In genomic region chr12:48199784-48200198, GRCh38 we compare ENCODE assay signal across 10 cellular contexts. TPM values are rescaled to one million over a fixed set of nuclear protein-coding genes. Genes with fewer than 3 reads are reported as not detected.
DNase-seq lines count a peak whose midpoint lies in the region; ATAC-seq, FAIRE-seq and TF ChIP-seq lines count a peak whose summit lies in the region.
"Had no signal": no experiment of that assay in that cellular context is flagged by ENCODE, and none has a peak within 500 bp of the region (broad histone marks: within the 10 kb centered on the region; RNA-seq: fewer than 3 reads in every experiment).

No MANE protein-coding gene starts in this region.

- ATAC-seq in GM18907 (IDR thresholded peaks at IDR 0.05; ENCODE audit: unreplicated experiment) (no peak), pancreas (no peak)
- ATAC-seq: HCT116 had no signal

- CTCF ChIA-PET in CD8-positive, alpha-beta memory T cell (lab: Charles Lee) = interaction anchor here (0.6 to 3.8 kb wide), 4 partner anchors 11 to 17 kb away, joined by 3 to 39 read pairs (median 13); partner anchors contain the start of gene CCDC184

- H3K4me1 Mint-ChIP-seq in CD8-positive, alpha-beta memory T cell = peaks cover 45 to 65% (median 60%) of the 10 kb centered on the region in 3 donors
- H3K4me1 Mint-ChIP-seq in endodermal cell = peaks cover 16% of the 10 kb centered on the region

- peak overlapping the region; percentile 87 to 93 (median 89) for H3K4me3 Mint-ChIP-seq in CD8-positive, alpha-beta memory T cell
- H3K4me3 Mint-ChIP-seq in endodermal cell = peak overlapping the region; percentile 77

- peaks cover 2 to 6% of the 10 kb centered on the region in 2 donors for H3K27me3 Mint-ChIP-seq in CD8-positive, alpha-beta memory T cell
- H3K27me3 Mint-ChIP-seq in endodermal cell (ENCODE audit: insufficient read depth) = peaks cover 88% of the 10 kb centered on the region

- peaks cover 0 to 35% (median 19%) of the 10 kb centered on the region in 5 donors for H3K9me3 Mint-ChIP-seq in CD8-positive, alpha-beta memory T cell
- H3K9me3 Mint-ChIP-seq in endodermal cell = peaks cover 13% of the 10 kb centered on the region

- TF ChIP-seq EP300 in ovary (IDR thresholded peaks at IDR 0.05) = no peak

- TF ChIP-seq POLR2A in NB4 (IDR thresholded peaks at IDR 0.05; ENCODE audit: extremely low read depth, insufficient read length) (no peak), ovary (IDR thresholded peaks at IDR 0.05) (no peak)

- POLR2A ChIA-PET in CD8-positive, alpha-beta memory T cell (lab: Charles Lee) = interaction anchor here (0.6 to 3.9 kb wide), 3 partner anchors 16 to 149 kb away, joined by 3 to 29 read pairs (median 3); partner anchors contain the start of gene CCDC184

- intact Hi-C loops in ovary (cut with DNase I) (loop anchor here in 2 of 4 donors (10.0 kb wide), 2 partner anchors 145 to 255 kb away; no protein-coding TSS in a partner anchor), pancreas (cut with DNase I) (no loop called here)

- H3K9me3 ChIP-seq in CD8-positive, alpha-beta memory T cell (ENCODE audit: low read length) = no peaks in the 10 kb centered on the region
- no peaks in the 10 kb centered on the region for H3K9me3 ChIP-seq in endodermal cell (ENCODE audit: control insufficient read depth, low read length)
- H3K9me3 ChIP-seq in ovary = no peaks in the 10 kb centered on the region
- no peaks in the 10 kb centered on the region for H3K9me3 ChIP-seq in pancreas

- H3K36me3 ChIP-seq in CD8-positive, alpha-beta memory T cell (ENCODE audit: insufficient read depth, low read length) = no peaks in the 10 kb centered on the region
- H3K36me3 ChIP-seq in endodermal cell (ENCODE audit: control insufficient read depth, insufficient read depth, low read length) (no peaks in the 10 kb centered on the region), ovary (no peaks in the 10 kb centered on the region), pancreas (no peaks in the 10 kb centered on the region)

- H3K4me1 ChIP-seq in CD8-positive, alpha-beta memory T cell (ENCODE audit: insufficient read depth, low read length) = peaks cover 34% of the 10 kb centered on the region
- H3K4me1 ChIP-seq in endodermal cell (ENCODE audit: control insufficient read depth, insufficient read depth, low read length) (no peaks in the 10 kb centered on the region), ovary (ENCODE audit: insufficient read depth) (peaks cover 6% of the 10 kb centered on the region), pancreas (peaks cover 0 to 9% (median 0%) of the 10 kb centered on the region in 3 donors)

- peak overlapping the region; percentile 85 to 100 (median 95) for H3K27ac Mint-ChIP-seq in CD8-positive, alpha-beta memory T cell
- H3K27ac Mint-ChIP-seq in endodermal cell = no peak overlapping the region

- H3K36me3 Mint-ChIP-seq in CD8-positive, alpha-beta memory T cell = peaks cover 7 to 43% (median 27%) of the 10 kb centered on the region in 3 donors
- H3K36me3 Mint-ChIP-seq in endodermal cell (ENCODE audit: low read depth) = no peaks in the 10 kb centered on the region

- TF ChIP-seq CTCF in NB4 (IDR thresholded peaks at IDR 0.05; ENCODE audit: low read depth, low read length) = no peak
- no peak for TF ChIP-seq CTCF in endodermal cell (conservative IDR thresholded peaks at IDR 0.05)
- no peak for TF ChIP-seq CTCF in ovary (IDR thresholded peaks at IDR 0.05)
- TF ChIP-seq CTCF in pancreas (IDR thresholded peaks at IDR 0.05) = no peak

- no peak overlapping the region for H3K9ac ChIP-seq in endodermal cell (ENCODE audit: extremely low read depth, low read length, poor library complexity, severe bottlenecking)

- H3K27ac ChIP-seq in CD8-positive, alpha-beta memory T cell (ENCODE audit: low read depth, low read length) = no peak overlapping the region
- no peak overlapping the region for H3K27ac ChIP-seq in endodermal cell (ENCODE audit: low read depth, low read length)
- H3K27ac ChIP-seq in ovary = peak overlapping the region; percentile 94 to 98
- H3K27ac ChIP-seq in pancreas = peak overlapping the region in 1 of 4 donors; percentile 96

- 43 to 52% methylated on average over 3 of the region's 3 CpGs for whole genome bisulfite sequencing in endodermal cell (ENCODE audit: insufficient coverage in 1 of 2, insufficient read length in 1 of 2), 2 experiments
- WGBS in ovary, 3 donors = 7 to 14% (median 10%) methylated on average over 3 of the region's 3 CpGs
- WGBS in pancreas, 2 donors = 79 to 82% methylated on average over 3 of the region's 3 CpGs

- no peak for FAIRE-seq in pancreas (lab: Jason Lieb, UNC)

- H3K4me3 ChIP-seq in CD8-positive, alpha-beta memory T cell (ENCODE audit: low read length) = peak overlapping the region; percentile 94
- H3K4me3 ChIP-seq in NB4 (ENCODE audit: low read depth, low read length) = peak overlapping the region; percentile 77
- peak overlapping the region; percentile 92 for H3K4me3 ChIP-seq in endodermal cell (ENCODE audit: low read length)
- no peak overlapping the region for H3K4me3 ChIP-seq in ovary
- peak overlapping the region in 1 of 4 donors; percentile 58 for H3K4me3 ChIP-seq in pancreas

- DNase-seq in CD8-positive, alpha-beta memory T cell = peak in 1 of 5 donors; percentile 32
- DNase-seq in NB4 (ENCODE audit: low read depth) (no peak), endodermal cell (peak; percentile 85), ovary (peak in 3 of 5 donors; percentile 39 to 55 (median 52)), pancreas (no peak), activated gamma-delta T cell treated with Interleukin-2 at 50 U/mL for 16 hours (no peak)
- DNase-seq in activated CD8-positive, alpha-beta memory T cell treated with anti-CD3 and anti-CD28 coated beads, Interleukin-2, amount 50 U/mL, for 48 hours = no peak
- DNase-seq: aorta had no signal

- H3K27me3 ChIP-seq in CD8-positive, alpha-beta memory T cell (ENCODE audit: insufficient read depth, low read length, poor library complexity, severe bottlenecking) = no peaks in the 10 kb centered on the region
- H3K27me3 ChIP-seq in endodermal cell (ENCODE audit: control insufficient read depth, insufficient read depth, low read length, poor library complexity, severe bottlenecking) (peaks cover 66% of the 10 kb centered on the region), ovary (no peaks in the 10 kb centered on the region), pancreas (no peaks in the 10 kb centered on the region)

RNA-seq across cellular contexts. Expression of gene OR10AD1, which starts 3.3 kb away (rescaled TPM):
- not detected for total RNA-seq in CD8-positive, alpha-beta memory T cell
- polyA plus RNA-seq in CD8-positive, alpha-beta memory T cell = not detected
- total RNA-seq in endodermal cell (not detected), ovary (not detected), pancreas (not detected)
- polyA plus RNA-seq in endodermal cell (2013, experiment 1 of 2) = not detected
- polyA plus RNA-seq in endodermal cell (2013, experiment 2 of 2) = not detected
- polyA plus RNA-seq in ovary (not detected), pancreas (not detected)
- total RNA-seq: aorta had no signal
- polyA plus RNA-seq: aorta had no signal

RNA-seq across cellular contexts. Expression of gene CCDC184, which starts 16.3 kb away (rescaled TPM):
- total RNA-seq in CD8-positive, alpha-beta memory T cell = under 1 TPM; 0.72 to 0.97 TPM
- 0.91 TPM for polyA plus RNA-seq in CD8-positive, alpha-beta memory T cell
- total RNA-seq in endodermal cell (not detected), ovary (10 to 100 TPM in 1 of 7 donors, 1 to 10 TPM in 6; 3.9 to 16.6 (median 6.0) TPM), pancreas (under 1 TPM; 0.16 to 0.76 (median 0.34) TPM)
- polyA plus RNA-seq in endodermal cell (2013, experiment 1 of 2) = 9.2 TPM
- polyA plus RNA-seq in endodermal cell (2013, experiment 2 of 2) = 9.0 TPM
- polyA plus RNA-seq in ovary (1 to 10 TPM; 3.4 to 6.9 TPM), pancreas (1 to 10 TPM in 1 of 2 donors, under 1 TPM in 1; 0.61 to 3.1 TPM)

RNA-seq across cellular contexts. Expression of gene ASB8, which starts 42.5 kb away (rescaled TPM):
- 10 to 100 TPM; 32.5 to 38.1 TPM for total RNA-seq in CD8-positive, alpha-beta memory T cell
- 81.8 TPM for polyA plus RNA-seq in CD8-positive, alpha-beta memory T cell
- total RNA-seq in endodermal cell = 1 to 10 TPM; 7.1 to 9.0 TPM
- polyA plus RNA-seq in endodermal cell (2013, experiment 1 of 2) = 13.2 TPM
- 14.0 TPM for polyA plus RNA-seq in endodermal cell (2013, experiment 2 of 2)
- total RNA-seq in ovary = 10 to 100 TPM; 18.8 to 41.4 (median 29.4) TPM
- polyA plus RNA-seq in ovary = 10 to 100 TPM; 18.8 to 51.6 TPM
- 10 to 100 TPM; 17.6 to 27.6 (median 20.7) TPM for total RNA-seq in pancreas
- polyA plus RNA-seq in pancreas = 10 to 100 TPM in 1 of 2 donors, 1 to 10 TPM in 1; 8.1 to 17.0 TPM

Comparison
In these comparisons a context has a peak if more than half of its experiments do, and no peak if none do; other contexts are left out.
1. DNase-seq: peak in endodermal cell (single experiment) and ovary (3 of 5); none in NB4 (single experiment), activated CD8-positive, alpha-beta memory T cell treated with anti-CD3 and anti-CD28 coated beads, Interleukin-2, amount 50 U/mL, for 48 hours (single experiment), pancreas (0 of 6) and activated gamma-delta T cell treated with Interleukin-2 at 50 U/mL for 16 hours (single experiment).
2. H3K27ac ChIP-seq: peak in ovary (2 of 2); none in CD8-positive, alpha-beta memory T cell (single experiment) and endodermal cell (single experiment).